9 cellular contexts compared by ENCODE assay signal in the genomic region with DNA sequence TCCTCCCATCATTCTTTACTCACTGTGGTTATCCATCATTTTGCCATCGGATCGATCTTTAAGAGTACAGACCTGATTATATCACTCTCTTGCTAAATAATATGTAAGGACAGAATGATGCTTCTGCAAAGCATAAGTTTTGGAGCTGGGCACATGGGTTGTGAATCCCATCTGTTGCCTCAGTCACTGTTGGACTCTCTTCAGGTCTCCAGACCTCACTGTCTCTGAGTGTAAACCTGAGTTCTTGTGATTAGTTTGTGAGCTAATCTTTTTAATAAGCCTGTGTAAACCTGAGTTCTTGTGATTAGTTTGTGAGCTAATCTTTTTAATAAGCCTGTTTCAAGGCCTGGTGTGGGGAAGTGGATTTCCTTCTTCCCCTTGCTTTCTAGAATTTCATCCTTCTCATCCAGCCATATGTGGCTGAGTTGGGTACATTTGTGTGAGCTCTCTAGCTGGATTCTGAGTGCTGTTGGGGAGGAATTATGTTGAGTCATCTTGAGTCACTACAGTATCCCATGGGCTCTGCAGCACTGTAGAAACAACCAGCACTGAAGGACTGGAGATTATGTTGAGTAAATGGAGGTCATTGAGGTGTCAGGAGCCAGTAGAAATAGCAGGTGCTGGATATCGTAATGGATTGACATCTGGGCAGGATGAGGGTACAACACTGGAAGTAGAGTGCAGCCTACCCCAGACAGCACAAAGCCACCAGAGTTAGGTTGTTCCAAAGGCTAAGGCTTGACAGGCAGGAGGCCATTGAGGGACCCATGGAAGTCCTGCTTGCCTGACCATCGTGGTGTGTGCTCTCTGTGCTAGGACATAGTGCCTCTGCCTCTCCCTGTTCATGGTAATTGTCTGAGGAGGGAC. TPM values are rescaled to one million over a fixed set of nuclear protein-coding genes. Genes with fewer than 3 reads are reported as not detected.
DNase-seq lines count a peak whose midpoint lies in the region; ATAC-seq and TF ChIP-seq lines count a peak whose summit lies in the region.
"Had no signal": no experiment of that assay in that cellular context is flagged by ENCODE, and none has a peak within 500 bp of the region (broad histone marks: within the 10 kb centered on the region; RNA-seq: fewer than 3 reads in every experiment).

No MANE protein-coding gene starts in this region.

- TF ChIP-seq EP300 in stomach (IDR thresholded peaks at IDR 0.05): no peak

- peaks cover 24% of the 10 kb centered on the region for H3K9me1 ChIP-seq in IMR-90 (ENCODE audit: insufficient read depth, low read length)

- peaks cover 41 to 68% of the 10 kb centered on the region in 2 experiments for H3K79me1 ChIP-seq in IMR-90 (ENCODE audit: low read depth in 1 of 2, low read length in 2 of 2)

- no peak for TF ChIP-seq RAD21 in IMR-90 (IDR thresholded peaks at IDR 0.05; ENCODE audit: low read length)

- dilution Hi-C loops in IMR-90 (cut with HindIII; ENCODE audit: low sequenced_read_pairs, unreplicated experiment): no loop called here

- H3K9ac ChIP-seq in IMR-90 (ENCODE audit: low read depth, low read length): peak overlapping the region; percentile 4; the same call in 1 of the 2 replicates

- H3K36me3 ChIP-seq in IMR-90 (ENCODE audit: control insufficient read depth, insufficient read depth, low read length): peaks cover 14% of the 10 kb centered on the region
- peaks cover 0 to 44% of the 10 kb centered on the region in 2 donors for H3K36me3 ChIP-seq in left lung
- H3K36me3 ChIP-seq in stomach: peaks cover 0 to 54% (median 44%) of the 10 kb centered on the region in 4 donors

- H3K4me3 ChIP-seq in IMR-90 (ENCODE audit: insufficient read depth, low read depth, low read length) (no peak overlapping the region), left lung (no peak overlapping the region), stomach (no peak overlapping the region)

- POLR2A ChIA-PET in IMR-90 (lab: Charles Lee; ENCODE audit: unreplicated experiment): interaction anchor here (0.5 to 1.0 kb wide), 2 partner anchors 11 to 133 kb away, joined by 3 read pairs; no protein-coding TSS in a partner anchor

- peak overlapping the region; percentile 67 for H3K4ac ChIP-seq in IMR-90 (ENCODE audit: low read depth, low read length)

- WGBS in IMR-90 (ENCODE audit: extremely low coverage in 2 of 2, insufficient read length in 1 of 2), 2 experiments: no CpG with 5 or more reads among the region's 4 CpGs
- 60 to 82% (median 71%) methylated on average over 4 of the region's 4 CpGs for WGBS in stomach, 5 donors

- no peak overlapping the region for H2AFZ ChIP-seq in IMR-90 (replicated peaks; ENCODE audit: low read length, poor library complexity)

- H3K4me2 ChIP-seq in IMR-90 (ENCODE audit: low read depth, low read length): peak overlapping the region; percentile 24

- in situ Hi-C loops in IMR-90 (cut with MboI; ENCODE audit: low sequenced_read_pairs): loop anchor here (25.0 kb wide), 1 partner anchor 390 kb away; no protein-coding TSS in a partner anchor

- H3K4me1 ChIP-seq in IMR-90 (ENCODE audit: control insufficient read depth, insufficient read depth, low read length): peaks cover 15% of the 10 kb centered on the region
- no peaks in the 10 kb centered on the region for H3K4me1 ChIP-seq in left lung
- peaks cover 0 to 10% (median 0%) of the 10 kb centered on the region in 4 donors for H3K4me1 ChIP-seq in stomach

- H3K14ac ChIP-seq in IMR-90 (replicated peaks; ENCODE audit: low read depth, low read length): peak overlapping the region; percentile 81

- peak overlapping the region; percentile 56; the same call in 1 of the 2 replicates for H4K91ac ChIP-seq in IMR-90 (ENCODE audit: insufficient read depth, low read depth, low read length)

- H4K20me1 ChIP-seq in IMR-90 (ENCODE audit: insufficient read depth, low read length): peaks cover 22% of the 10 kb centered on the region; the same call in 1 of the 2 replicates

- DNase-seq in AG09319 (ENCODE audit: extremely low read depth, low read depth) (peak; percentile 70), IMR-90 (peak; percentile 97), astrocyte of the hippocampus (ENCODE audit: low read depth, low spot score) (peak; percentile 82), left lung (no peak), stomach (no peak)
- DNase-seq in activated effector memory CD4-positive, alpha-beta T cell treated with Interleukin-2 at 50 U/mL for 16 hours: no peak
- DNase-seq in activated CD4-positive, CD25-positive, alpha-beta regulatory T cell treated with anti-CD3 and anti-CD28 coated beads, Interleukin-2, amount 50 U/mL, for 72 hours: no peak
- DNase-seq: activated naive CD4-positive, alpha-beta T cell treated with anti-CD3 and anti-CD28 coated beads, Interleukin-2, amount 10 ng/mL, durations not matched to agents 7 days and 5 days had no signal

- H2BK5ac ChIP-seq in IMR-90 (ENCODE audit: low read depth, low read length, poor library complexity, severe bottlenecking): peak overlapping the region; percentile 96

- peak overlapping the region; percentile 22; the same call in 1 of the 2 replicates for H3K56ac ChIP-seq in IMR-90 (ENCODE audit: extremely low read depth, insufficient read depth, low read length)

- H2BK20ac ChIP-seq in IMR-90 (ENCODE audit: low read depth, low read length): peak overlapping the region; percentile 78

- peak overlapping the region; percentile 55 for H2BK15ac ChIP-seq in IMR-90 (ENCODE audit: low read depth, low read length)

- H2AK9ac ChIP-seq in IMR-90 (replicated peaks; ENCODE audit: low read depth, low read length, poor library complexity): no peak overlapping the region

- no TSS peak for BruUV-seq in IMR-90 (replicated peaks; lab: Mats Ljungman, UMichigan)

- H2BK120ac ChIP-seq in IMR-90 (ENCODE audit: low read depth, low read length): peak overlapping the region; percentile 65

- TF ChIP-seq POLR2A in IMR-90 (IDR thresholded peaks at IDR 0.05; ENCODE audit: low read depth, low read length) (no peak), stomach (IDR thresholded peaks at IDR 0.05) (no peak)

- peak overlapping the region; percentile 66; the same call in 1 of the 2 replicates for H3K18ac ChIP-seq in IMR-90 (ENCODE audit: low read depth, low read length)

- peak overlapping the region; percentile 31; the same call in 1 of the 2 replicates for H4K5ac ChIP-seq in IMR-90 (ENCODE audit: low read depth, low read length)

- peak overlapping the region; percentile 84 for H3K23ac ChIP-seq in IMR-90 (ENCODE audit: low read depth, low read length)

- peak overlapping the region; percentile 6 to 63; a peak in 2 of 4 replicates for H4K8ac ChIP-seq in IMR-90 (ENCODE audit: low read depth in 2 of 2, low read length in 2 of 2)

- H3K27ac ChIP-seq in IMR-90 (ENCODE audit: insufficient read depth, low read length) (peak overlapping the region; percentile 57), left lung (no peak overlapping the region), stomach (no peak overlapping the region)

- CTCF ChIA-PET in IMR-90 (lab: Yijun Ruan, JAX): no interaction called here

- peak overlapping the region; percentile 41; the same call in 1 of the 2 replicates for H2AK5ac ChIP-seq in IMR-90 (ENCODE audit: low read depth, low read length)

- ATAC-seq in IMR-90 (ENCODE audit: low read depth) (peak; percentile 96), left lung (peak; percentile 77), HG03521 (IDR thresholded peaks at IDR 0.05; ENCODE audit: unreplicated experiment) (no peak)

- H3K9me3 ChIP-seq in IMR-90 (ENCODE audit: control insufficient read depth, insufficient read depth, low read length): no peaks in the 10 kb centered on the region
- H3K9me3 ChIP-seq in left lung: no peaks in the 10 kb centered on the region
- H3K9me3 ChIP-seq in stomach: no peaks in the 10 kb centered on the region

- no peak for TF ChIP-seq CTCF in AG09319 (IDR thresholded peaks at IDR 0.05; ENCODE audit: low read depth, low read length)
- no peak for TF ChIP-seq CTCF in IMR-90 (conservative IDR thresholded peaks at IDR 0.05; ENCODE audit: low read depth, low read length)
- no peak for TF ChIP-seq CTCF in left lung (IDR thresholded peaks at IDR 0.05)
- TF ChIP-seq CTCF in stomach (IDR thresholded peaks at IDR 0.05): no peak

- no peaks in the 10 kb centered on the region for H3K27me3 ChIP-seq in IMR-90 (ENCODE audit: control insufficient read depth, insufficient read depth, low read length)
- H3K27me3 ChIP-seq in left lung: no peaks in the 10 kb centered on the region
- no peaks in the 10 kb centered on the region for H3K27me3 ChIP-seq in stomach

- intact Hi-C loops in IMR-90 (cut with micrococcal nuclease) (no loop called here), left lung (cut with DNase I) (no loop called here), stomach (cut with DNase I; ENCODE audit: low total_unique reads) (no loop called here)

TF ChIP-seq in IMR-90, 13 proteins besides CTCF, POLR2A, EP300 and RAD21 (continues in another document):
- TF ChIP-seq CEBPB (IDR thresholded peaks at IDR 0.05; ENCODE audit: low read depth, low read length) (peak; percentile 47; the same call in 1 of the 2 replicates), MXI1 (IDR thresholded peaks at IDR 0.05; ENCODE audit: borderline replicate concordance, low read depth, low read length) (no peak), BHLHE40 (IDR thresholded peaks at IDR 0.05; ENCODE audit: low read depth, low read length) (no peak), MAZ (IDR thresholded peaks at IDR 0.05; ENCODE audit: borderline replicate concordance, low read depth, low read length) (no peak), CHD1 (IDR thresholded peaks at IDR 0.05; ENCODE audit: low read depth, low read length) (no peak), FOS (IDR thresholded peaks at IDR 0.05; ENCODE audit: low read depth, low read length) (peak; percentile 77), RCOR1 (IDR thresholded peaks at IDR 0.05; ENCODE audit: insufficient replicate concordance, low read length) (peak; percentile 76), RFX5 (IDR thresholded peaks at IDR 0.05; ENCODE audit: low read depth, low read length) (no peak), USF2 (IDR thresholded peaks at IDR 0.05; ENCODE audit: low read depth, low read length) (no peak), NFE2L2 (IDR thresholded peaks at IDR 0.05; ENCODE audit: low read depth, low read length) (peak; percentile 93)

RNA-seq across cellular contexts. Expression of gene SCAND1, which starts 52.4 kb away (rescaled TPM):
- total RNA-seq in IMR-90 (2012; rRNA removed) (7.5 and 11.7 TPM in 2 replicates), left lung (10 to 100 TPM; 58.1 to 62.1 TPM), stomach (100 to 1,000 TPM in 2 of 5 donors, 10 to 100 TPM in 3; 16.9 to 221 (median 67.4) TPM)
- polyA plus RNA-seq in IMR-90 (2012; rRNA removed) (26.8 and 44.2 TPM in 2 replicates), stomach (100 to 1,000 TPM; 154 to 246 (median 202) TPM)
- 114 and 126 TPM in 2 replicates for polyA plus RNA-seq in IMR-90 (2012; cell fraction: cytosol; rRNA removed)
- polyA plus RNA-seq in IMR-90 (2012; cell fraction: nucleus; rRNA removed; ENCODE audit: low replicate concordance): 30.7 and 73.2 TPM in 2 replicates

Comparison
In these comparisons a context has a peak if more than half of its experiments do, and no peak if none do; other contexts are left out.
1. DNase-seq: peak in AG09319 (single experiment), IMR-90 (single experiment) and astrocyte of the hippocampus (single experiment); none in left lung (0 of 2), activated effector memory CD4-positive, alpha-beta T cell treated with Interleukin-2 at 50 U/mL for 16 hours (single experiment), stomach (single experiment) and activated CD4-positive, CD25-positive, alpha-beta regulatory T cell treated with anti-CD3 and anti-CD28 coated beads, Interleukin-2, amount 50 U/mL, for 72 hours (single experiment).